In the genomic region with DNA sequence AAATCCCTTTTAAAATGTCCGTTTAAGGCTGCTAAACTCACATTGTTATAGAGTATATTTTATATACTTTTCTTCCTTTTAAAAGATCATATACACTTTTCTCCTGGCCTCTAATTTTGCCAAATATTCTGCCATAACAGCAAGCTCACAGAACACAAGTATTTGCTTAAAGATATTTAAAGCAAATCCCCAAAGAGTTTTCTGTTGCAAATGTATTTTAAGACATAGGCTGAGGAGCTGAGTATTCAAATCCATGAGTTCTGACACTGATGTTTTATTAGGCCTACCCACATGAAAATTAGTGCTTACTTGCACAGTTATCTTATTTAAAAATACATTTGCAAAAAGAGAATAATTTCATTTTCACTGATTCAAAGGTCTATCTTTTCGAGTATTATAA, we compare ENCODE assay signal across 1 cellular context.
TF ChIP-seq lines count a peak whose summit lies in the region.

No MANE protein-coding gene starts in this region.

TF ChIP-seq in K562, 482 proteins besides CTCF, POLR2A, EP300 and RAD21 (continued from another document):
- TF ChIP-seq, protein P1, sequence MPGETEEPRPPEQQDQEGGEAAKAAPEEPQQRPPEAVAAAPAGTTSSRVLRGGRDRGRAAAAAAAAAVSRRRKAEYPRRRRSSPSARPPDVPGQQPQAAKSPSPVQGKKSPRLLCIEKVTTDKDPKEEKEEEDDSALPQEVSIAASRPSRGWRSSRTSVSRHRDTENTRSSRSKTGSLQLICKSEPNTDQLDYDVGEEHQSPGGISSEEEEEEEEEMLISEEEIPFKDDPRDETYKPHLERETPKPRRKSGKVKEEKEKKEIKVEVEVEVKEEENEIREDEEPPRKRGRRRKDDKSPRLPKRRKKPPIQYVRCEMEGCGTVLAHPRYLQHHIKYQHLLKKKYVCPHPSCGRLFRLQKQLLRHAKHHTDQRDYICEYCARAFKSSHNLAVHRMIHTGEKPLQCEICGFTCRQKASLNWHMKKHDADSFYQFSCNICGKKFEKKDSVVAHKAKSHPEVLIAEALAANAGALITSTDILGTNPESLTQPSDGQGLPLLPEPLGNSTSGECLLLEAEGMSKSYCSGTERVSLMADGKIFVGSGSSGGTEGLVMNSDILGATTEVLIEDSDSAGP (CRISPR knock-in tag; IDR thresholded peaks at IDR 0.05) = no peak
